In the genomic region with DNA sequence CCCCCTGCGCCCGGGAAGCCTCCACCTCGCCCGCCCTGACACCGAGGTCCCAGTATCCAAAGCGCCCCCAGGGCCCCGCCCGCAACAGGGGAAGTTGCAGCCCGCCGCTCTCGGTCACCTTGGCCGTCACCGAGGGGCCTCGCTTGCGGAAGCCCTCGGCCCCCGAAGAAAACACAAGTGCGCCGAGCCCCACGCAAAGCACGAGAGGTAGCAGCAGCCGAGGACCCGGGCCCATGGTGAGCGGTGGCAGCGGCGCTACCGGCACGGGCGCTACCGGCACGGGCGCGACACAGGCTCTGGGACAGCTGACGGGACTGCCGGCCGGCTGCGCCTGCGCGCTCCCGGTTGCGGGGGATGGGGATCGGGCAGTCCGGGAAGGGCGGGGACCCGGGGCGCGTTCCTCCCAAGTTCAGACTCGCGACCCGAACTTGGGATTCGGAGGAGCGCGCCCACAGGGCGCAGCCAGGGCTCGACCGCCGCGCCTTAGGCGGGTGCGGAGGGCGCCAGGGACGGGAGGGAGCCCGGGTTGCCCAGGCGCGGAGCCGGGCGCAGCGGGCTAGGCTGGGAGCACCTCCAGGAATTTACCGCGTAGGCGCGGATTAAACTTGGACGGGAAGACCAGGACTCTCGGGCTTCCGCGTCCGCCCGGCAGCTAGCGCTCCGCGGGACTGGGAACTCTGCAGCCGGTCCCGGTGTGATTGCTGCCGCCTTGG, we compare ENCODE assay signal across 8 cellular contexts. TPM values are rescaled to one million over a fixed set of nuclear protein-coding genes. Genes with fewer than 3 reads are reported as not detected.
A peak's percentile ranks its signal among the peaks of the same experiment; 100 is the strongest.
DNase-seq lines count a peak whose midpoint lies in the region; ATAC-seq and TF ChIP-seq lines count a peak whose summit lies in the region.

Gene PPIC (minus strand): TSS at position 335 of the 713 bp plus-strand sequence. CDS start 100 bp downstream, at position 235.

- H3K79me2 ChIP-seq in SK-N-SH (ENCODE audit: insufficient read depth), result no peaks in the 10 kb centered on the region
- H3K79me2 ChIP-seq in OCI-LY7 (ENCODE audit: insufficient read depth, low read depth, low read length), result no peaks in the 10 kb centered on the region

- POLR2A ChIA-PET in SK-N-SH (lab: Yijun Ruan, JAX), result no interaction called here
- POLR2A ChIA-PET in OCI-LY7 (lab: Charles Lee), result no interaction called here

- WGBS in SK-N-SH (ENCODE audit: low lambda C conversion rate), result 4% methylated on average over 16 of the region's 84 CpGs

- ATAC-seq in GM19395 (IDR thresholded peaks at IDR 0.05; ENCODE audit: unreplicated experiment), result peak; percentile 61
- ATAC-seq in stimulated activated effector memory CD8-positive, alpha-beta T cell treated with anti-CD3 and anti-CD28 coated beads, Interleukin-12 subunit alpha, Interleukin-12 subunit beta, amount 100 ng/mL, for 72 hours, result peak; percentile 57

- H3K27me3 ChIP-seq in HL-60 (ENCODE audit: insufficient read depth, poor library complexity, severe bottlenecking) (peaks cover 12% of the 10 kb centered on the region), SK-N-SH (ENCODE audit: insufficient read depth) (no peaks in the 10 kb centered on the region), dorsolateral prefrontal cortex (peaks cover 0 to 53% (median 27%) of the 10 kb centered on the region in 45 donors)

- no peaks in the 10 kb centered on the region for H3K9me3 Mint-ChIP-seq in stimulated activated effector memory CD8-positive, alpha-beta T cell treated with anti-CD3 and anti-CD28 coated beads, Interleukin-12 subunit alpha, Interleukin-12 subunit beta, amount 100 ng/mL, for 72 hours

- H3K9me3 ChIP-seq in SK-N-SH (no peaks in the 10 kb centered on the region), OCI-LY7 (ENCODE audit: low read length) (no peaks in the 10 kb centered on the region)

- H3F3A ChIP-seq in SK-N-SH (replicated peaks; ENCODE audit: insufficient read depth), result peaks cover 13% of the 10 kb centered on the region

- peak within 1 kb of the TSS; percentile 69 for H3K9ac ChIP-seq in SK-N-SH

- TF ChIP-seq RAD21 in SK-N-SH (IDR thresholded peaks at IDR 0.05; ENCODE audit: low read length), result no peak

- BruUV-seq in OCI-LY7 (replicated peaks; lab: Mats Ljungman, UMichigan), result no TSS peak

- intact Hi-C loops in dorsolateral prefrontal cortex (cut with DNase I), result no loop called here
- intact Hi-C loops in OCI-LY7 (cut with micrococcal nuclease; ENCODE audit: unreplicated experiment), result no loop called here

- CTCF ChIA-PET in SK-N-SH (lab: Yijun Ruan, JAX), result no interaction called here
- CTCF ChIA-PET in OCI-LY7 (lab: Charles Lee; ENCODE audit: unreplicated experiment), result no interaction called here

- H3K4me1 ChIP-seq in SK-N-SH (ENCODE audit: control insufficient read depth in 1 of 2, insufficient read depth in 2 of 2, low read depth in 1 of 2, low read length in 1 of 2) (peaks cover 0 to 6% of the 10 kb centered on the region in 2 experiments; a peak in 2 of 4 replicates), OCI-LY7 (ENCODE audit: insufficient read depth, low read length, poor library complexity, severe bottlenecking) (no peaks in the 10 kb centered on the region)

- H3K36me3 ChIP-seq in SK-N-SH (replicated peaks in 1 of 2; ENCODE audit: control insufficient read depth in 1 of 2, insufficient read depth in 2 of 2, low read length in 1 of 2) (no peaks in the 10 kb centered on the region), OCI-LY7 (ENCODE audit: insufficient read depth, low read length) (no peaks in the 10 kb centered on the region)

- H3K4me1 Mint-ChIP-seq in stimulated activated effector memory CD8-positive, alpha-beta T cell treated with anti-CD3 and anti-CD28 coated beads, Interleukin-12 subunit alpha, Interleukin-12 subunit beta, amount 100 ng/mL, for 72 hours, result peaks cover 13% of the 10 kb centered on the region

- no peak for TF ChIP-seq EP300 in SK-N-SH (IDR thresholded peaks at IDR 0.05; ENCODE audit: borderline replicate concordance in 1 of 2, low read depth in 1 of 2, low read length in 1 of 2)

- peak within 1 kb of the TSS; percentile 56 for H3K4me3 Mint-ChIP-seq in stimulated activated effector memory CD8-positive, alpha-beta T cell treated with anti-CD3 and anti-CD28 coated beads, Interleukin-12 subunit alpha, Interleukin-12 subunit beta, amount 100 ng/mL, for 72 hours

- peak; percentile 45 for DNase-seq in DMS53 treated with DMSO at 0.1 percent for 48 hours (lab: John Stamatoyannopoulos, UW; ENCODE audit: unreplicated experiment)
- DNase-seq in HL-60 (ENCODE audit: low read depth in 1 of 2, low spot score in 1 of 2), result no peak
- peak; percentile 93 for DNase-seq in SK-N-SH
- peak in 8 of 10 donors; percentile 13 to 66 (median 32) for DNase-seq in dorsolateral prefrontal cortex
- peak; percentile 91 for DNase-seq in left kidney (ENCODE audit: low read depth, low spot score)
- DNase-seq in stimulated activated effector memory CD8-positive, alpha-beta T cell treated with anti-CD3 and anti-CD28 coated beads, Interleukin-12 subunit alpha, Interleukin-12 subunit beta, amount 100 ng/mL, for 72 hours (ENCODE audit: low spot score in 2 of 2), result peak in 1 of 2 donors; percentile 58
- DNase-seq in OCI-LY7 (ENCODE audit: low spot score), result no peak

- no peak within 1 kb of the TSS for H3K27ac Mint-ChIP-seq in stimulated activated effector memory CD8-positive, alpha-beta T cell treated with anti-CD3 and anti-CD28 coated beads, Interleukin-12 subunit alpha, Interleukin-12 subunit beta, amount 100 ng/mL, for 72 hours

- TF ChIP-seq CTCF in HL-60 (IDR thresholded peaks at IDR 0.05; ENCODE audit: insufficient read depth, low read length) (no peak), SK-N-SH (IDR thresholded peaks at IDR 0.05) (no peak), dorsolateral prefrontal cortex (IDR thresholded peaks at IDR 0.05 in 54 of 56, conservative IDR thresholded peaks at IDR 0.05 in 2 of 56; ENCODE audit: low read depth in 1 of 56, partially characterized antibody in 56 of 56) (peak in 1 of 56 donors; percentile 8), OCI-LY7 (conservative IDR thresholded peaks at IDR 0.05; ENCODE audit: low read length) (no peak)

- H3K4me3 ChIP-seq in HL-60 (replicated peaks; ENCODE audit: insufficient read depth, low read length) (peak within 1 kb of the TSS; percentile 36), SK-N-SH (ENCODE audit: low read depth in 2 of 2, low read length in 1 of 2) (peak within 1 kb of the TSS; percentile 72 to 83), dorsolateral prefrontal cortex (peak within 1 kb of the TSS; percentile 50 to 84 (median 70)), OCI-LY7 (ENCODE audit: low read depth, low read length, poor library complexity, severe bottlenecking) (no peak within 1 kb of the TSS)

- H3K4me2 ChIP-seq in SK-N-SH, result peak within 1 kb of the TSS; percentile 83
- no peak within 1 kb of the TSS for H3K4me2 ChIP-seq in OCI-LY7 (ENCODE audit: low read length)

- H2AFZ ChIP-seq in SK-N-SH (ENCODE audit: low read depth) (peak within 1 kb of the TSS; percentile 90), OCI-LY7 (ENCODE audit: low read length) (no peak within 1 kb of the TSS)

- H3K27ac ChIP-seq in HL-60 (replicated peaks) (no peak within 1 kb of the TSS), SK-N-SH (ENCODE audit: low read depth in 2 of 2, low read length in 1 of 2) (peak within 1 kb of the TSS; percentile 68), dorsolateral prefrontal cortex (peak within 1 kb of the TSS in 44 of 59 donors; percentile 1 to 89 (median 61)), OCI-LY7 (ENCODE audit: low read depth, low read length, poor library complexity, severe bottlenecking) (no peak within 1 kb of the TSS)

- H3K9me2 ChIP-seq in SK-N-SH, result no peaks in the 10 kb centered on the region
- H3K9me2 ChIP-seq in OCI-LY7 (ENCODE audit: insufficient read depth, low read length), result no peaks in the 10 kb centered on the region

- H4K20me1 ChIP-seq in SK-N-SH (ENCODE audit: insufficient read depth) (no peaks in the 10 kb centered on the region; the same call in 1 of the 2 replicates), OCI-LY7 (ENCODE audit: insufficient read depth, low read length) (no peaks in the 10 kb centered on the region)

- H3K36me3 Mint-ChIP-seq in stimulated activated effector memory CD8-positive, alpha-beta T cell treated with anti-CD3 and anti-CD28 coated beads, Interleukin-12 subunit alpha, Interleukin-12 subunit beta, amount 100 ng/mL, for 72 hours, result no peaks in the 10 kb centered on the region

TF ChIP-seq in SK-N-SH, 30 proteins besides CTCF, POLR2A, EP300 and RAD21 (continues in another document):
- peak; percentile 24; the same call in 1 of the 2 replicates for TF ChIP-seq POLR2AphosphoS5 (IDR thresholded peaks at IDR 0.05; ENCODE audit: low read depth, low read length)
- TF ChIP-seq, protein P1, sequence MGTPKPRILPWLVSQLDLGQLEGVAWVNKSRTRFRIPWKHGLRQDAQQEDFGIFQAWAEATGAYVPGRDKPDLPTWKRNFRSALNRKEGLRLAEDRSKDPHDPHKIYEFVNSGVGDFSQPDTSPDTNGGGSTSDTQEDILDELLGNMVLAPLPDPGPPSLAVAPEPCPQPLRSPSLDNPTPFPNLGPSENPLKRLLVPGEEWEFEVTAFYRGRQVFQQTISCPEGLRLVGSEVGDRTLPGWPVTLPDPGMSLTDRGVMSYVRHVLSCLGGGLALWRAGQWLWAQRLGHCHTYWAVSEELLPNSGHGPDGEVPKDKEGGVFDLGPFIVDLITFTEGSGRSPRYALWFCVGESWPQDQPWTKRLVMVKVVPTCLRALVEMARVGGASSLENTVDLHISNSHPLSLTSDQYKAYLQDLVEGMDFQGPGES (IDR thresholded peaks at IDR 0.05; ENCODE audit: low read depth, low read length), result no peak
- TF ChIP-seq CHD2 (IDR thresholded peaks at IDR 0.05; ENCODE audit: low read length, partially characterized antibody), result no peak
- TF ChIP-seq GABPA (IDR thresholded peaks at IDR 0.05; ENCODE audit: low read depth), result no peak; the same call in 1 of the 2 replicates
- peak; percentile 46; the same call in 1 of the 2 replicates for TF ChIP-seq ELF1 (IDR thresholded peaks at IDR 0.05)
- TF ChIP-seq FOXM1 (IDR thresholded peaks at IDR 0.05; ENCODE audit: low read depth), result no peak
- no peak for TF ChIP-seq JUND (IDR thresholded peaks at IDR 0.05)
- TF ChIP-seq MXI1 (IDR thresholded peaks at IDR 0.05; ENCODE audit: low read depth, low read length), result no peak; the same call in 1 of the 2 replicates
- TF ChIP-seq GATA2 (CRISPR knock-in tag; IDR thresholded peaks at IDR 0.05), result no peak
- no peak for TF ChIP-seq EZH2phosphoT487 (IDR thresholded peaks at IDR 0.05; ENCODE audit: borderline replicate concordance, low read depth)

RNA-seq across cellular contexts. Expression of gene PPIC, which starts in this region (rescaled TPM):
- 50.6 and 55.1 TPM in 2 replicates for polyA plus RNA-seq in SK-N-SH (2012; rRNA removed)
- 65.6 and 68.5 TPM in 2 replicates for polyA plus RNA-seq in SK-N-SH (2012; cell fraction: cytosol; rRNA removed)
- polyA plus RNA-seq in SK-N-SH (2012; cell fraction: nucleus; rRNA removed), result 15.7 and 19.4 TPM in 2 replicates
- total RNA-seq in dorsolateral prefrontal cortex (10 to 100 TPM in 4 of 120 experiments, 1 to 10 TPM in 116; 1.0 to 10.4 (median 4.0) TPM), OCI-LY7 (2022) (not detected in 2 replicates)
- total RNA-seq in OCI-LY7 (2014; rRNA removed; shearing (Covaris generic)), result not detected in 2 replicates

Comparison
In these comparisons a context has a peak if more than half of its experiments do, and no peak if none do; other contexts are left out.
1. DNase-seq: peak in DMS53 treated with DMSO at 0.1 percent for 48 hours (single experiment), SK-N-SH (single experiment), dorsolateral prefrontal cortex (8 of 10) and left kidney (single experiment); none in HL-60 (0 of 2) and OCI-LY7 (single experiment).
2. H3K27ac ChIP-seq: peak in SK-N-SH (2 of 2) and dorsolateral prefrontal cortex (44 of 59); none in HL-60 (single experiment) and OCI-LY7 (single experiment).